ENCODE assay signal across 13 cellular contexts in the genomic region with DNA sequence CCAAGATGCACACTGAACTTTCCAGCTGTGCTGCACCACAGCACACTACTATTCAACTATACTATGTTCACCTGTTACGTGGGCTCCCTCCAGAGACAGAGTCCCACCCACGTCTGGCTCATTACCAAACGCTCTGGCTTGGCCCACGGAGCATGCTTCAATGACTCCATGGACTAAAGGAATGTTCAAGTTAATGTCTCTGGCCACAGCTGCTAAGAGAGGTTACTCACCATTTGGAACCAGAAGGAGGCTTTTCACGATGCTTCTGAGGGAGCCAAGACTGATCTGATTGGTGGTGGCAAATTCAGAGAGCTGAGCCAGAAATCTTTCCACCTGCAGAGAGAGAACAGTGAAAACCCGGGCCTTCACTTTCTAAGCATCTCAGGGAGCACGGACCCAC. TPM values are rescaled to one million over a fixed set of nuclear protein-coding genes. Genes with fewer than 3 reads are reported as not detected.
DNase-seq lines count a peak whose midpoint lies in the region; ATAC-seq and TF ChIP-seq lines count a peak whose summit lies in the region.
"Had no signal": no experiment of that assay in that cellular context is flagged by ENCODE, and none has a peak within 500 bp of the region (broad histone marks: within the 10 kb centered on the region; RNA-seq: fewer than 3 reads in every experiment).

No MANE protein-coding gene starts in this region.

- H3K4me1 Mint-ChIP-seq in CD8-positive, alpha-beta T cell (ENCODE audit: low read depth), result peaks cover 27% of the 10 kb centered on the region

- peak overlapping the region; percentile 14 for H3K27ac Mint-ChIP-seq in CD8-positive, alpha-beta T cell

- no peak for TF ChIP-seq EP300 in Ishikawa (IDR thresholded peaks at IDR 0.05; ENCODE audit: borderline replicate concordance)

- H3K36me3 Mint-ChIP-seq in CD8-positive, alpha-beta T cell, result peaks cover 45% of the 10 kb centered on the region

- H3K4me3 ChIP-seq in CD8-positive, alpha-beta T cell (ENCODE audit: low read depth, low read length), result no peak overlapping the region
- H3K4me3 ChIP-seq: ascending aorta had no signal

- TF ChIP-seq CTCF in CD8-positive, alpha-beta T cell (IDR thresholded peaks at IDR 0.05), result no peak

- H3K36me3 ChIP-seq in CD8-positive, alpha-beta T cell (ENCODE audit: insufficient read depth, low read length), result peaks cover 14% of the 10 kb centered on the region

- intact Hi-C loops in CD8-positive, alpha-beta T cell (cut with DNase I, micrococcal nuclease), result no loop called here

- ATAC-seq in CD8-positive, alpha-beta T cell, result no peak
- no peak for ATAC-seq in GM18520 (IDR thresholded peaks at IDR 0.05; ENCODE audit: unreplicated experiment)

- H3K9me3 ChIP-seq in CD8-positive, alpha-beta T cell (ENCODE audit: low read length), result no peaks in the 10 kb centered on the region
- H3K9me3 ChIP-seq: ascending aorta had no signal

- no peak for TF ChIP-seq POLR2A in erythroblast (IDR thresholded peaks at IDR 0.05; ENCODE audit: low read length)

- H3K27me3 ChIP-seq in CD8-positive, alpha-beta T cell (ENCODE audit: insufficient read depth, low read length), result no peaks in the 10 kb centered on the region
- H3K27me3 ChIP-seq: ascending aorta had no signal

- POLR2A ChIA-PET in CD8-positive, alpha-beta T cell (lab: Charles Lee), result no interaction called here

- no peak for DNase-seq in CD8-positive, alpha-beta T cell
- DNase-seq in dedifferentiated amniotic fluid mesenchymal stem cell (ENCODE audit: extremely low spot score) (peak; percentile 54), non-pigmented ciliary epithelial cell (ENCODE audit: low read depth) (peak; percentile 82), erythroblast (lab: John Stamatoyannopoulos, UW) (no peak), MV-4-11 (lab: John Stamatoyannopoulos, UW) (no peak)
- no peak for DNase-seq in activated naive CD4-positive, alpha-beta T cell (lab: John Stamatoyannopoulos, UW)
- DNase-seq: activated CD8-positive, alpha-beta memory T cell treated with anti-CD3 and anti-CD28 coated beads for 24 hours; naive B cell; stimulated activated CD4-positive, alpha-beta T cell treated with anti-CD3 and anti-CD28 coated beads, Interleukin-2, amount 100 ng/mL, for 48 hours had no signal

- peaks cover 10% of the 10 kb centered on the region for H3K4me1 ChIP-seq in CD8-positive, alpha-beta T cell (ENCODE audit: insufficient read depth, low read length)

- no peak overlapping the region for H3K27ac ChIP-seq in CD8-positive, alpha-beta T cell (ENCODE audit: low read depth, low read length)
- H3K27ac ChIP-seq: ascending aorta had no signal

- TF ChIP-seq RAD21 in Ishikawa (IDR thresholded peaks at IDR 0.05; ENCODE audit: low read depth), result no peak

- CTCF ChIA-PET in CD8-positive, alpha-beta T cell (lab: Charles Lee), result no interaction called here

- H3K9me3 Mint-ChIP-seq in CD8-positive, alpha-beta T cell, result no peaks in the 10 kb centered on the region
- H3K9me3 Mint-ChIP-seq: naive B cell had no signal

- H3K4me3 Mint-ChIP-seq in CD8-positive, alpha-beta T cell, result no peak overlapping the region
- H3K4me3 Mint-ChIP-seq: naive B cell had no signal

- H3K27me3 Mint-ChIP-seq in CD8-positive, alpha-beta T cell (ENCODE audit: low read depth), result no peaks in the 10 kb centered on the region
- H3K27me3 Mint-ChIP-seq: naive B cell had no signal

TF ChIP-seq in Ishikawa, 13 proteins besides CTCF, POLR2A, EP300 and RAD21:
- TF ChIP-seq REST (IDR thresholded peaks at IDR 0.05; ENCODE audit: low read depth) (no peak), TEAD4 (IDR thresholded peaks at IDR 0.05) (0 out of 2 replicates have a peak, but pooled peaks have one; percentile 15), ZBTB7A (IDR thresholded peaks at IDR 0.05; ENCODE audit: low read depth) (no peak), NFIC (IDR thresholded peaks at IDR 0.05) (peak; percentile 47; the same call in 1 of the 2 replicates)
- TF ChIP-seq, protein P1, sequence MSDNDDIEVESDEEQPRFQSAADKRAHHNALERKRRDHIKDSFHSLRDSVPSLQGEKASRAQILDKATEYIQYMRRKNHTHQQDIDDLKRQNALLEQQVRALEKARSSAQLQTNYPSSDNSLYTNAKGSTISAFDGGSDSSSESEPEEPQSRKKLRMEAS (IDR thresholded peaks at IDR 0.05), result peak; percentile 34; the same call in 1 of the 2 replicates

RNA-seq across cellular contexts. Expression of gene COMMD7, which starts 15.6 kb away (rescaled TPM):
- 10 to 100 TPM; 25.5 to 26.7 TPM for total RNA-seq in CD8-positive, alpha-beta T cell

RNA-seq across cellular contexts. Expression of gene DNMT3B, which starts 34.5 kb away (rescaled TPM):
- total RNA-seq in CD8-positive, alpha-beta T cell, result under 1 TPM; 0.30 to 0.36 TPM

RNA-seq across cellular contexts. Expression of gene C20orf203, which starts 53.9 kb away (rescaled TPM):
- total RNA-seq in CD8-positive, alpha-beta T cell, result under 1 TPM; 0.22 to 0.33 TPM
- total RNA-seq: ascending aorta, SK-MEL-5 had no signal

Comparison
In these comparisons a context has a peak if more than half of its experiments do, and no peak if none do; other contexts are left out.
1. DNase-seq: peak in dedifferentiated amniotic fluid mesenchymal stem cell (single experiment) and non-pigmented ciliary epithelial cell (single experiment); none in CD8-positive, alpha-beta T cell (0 of 7), activated naive CD4-positive, alpha-beta T cell (0 of 4), erythroblast (0 of 2) and MV-4-11 (single experiment).